8 cellular contexts compared by ENCODE assay signal in genomic region chr18:63994783-63995399, GRCh38. TPM values are rescaled to one million over a fixed set of nuclear protein-coding genes. Genes with fewer than 3 reads are reported as not detected.
DNase-seq lines count a peak whose midpoint lies in the region; ATAC-seq, FAIRE-seq and TF ChIP-seq lines count a peak whose summit lies in the region.

No MANE protein-coding gene starts in this region.

- no peaks in the 10 kb centered on the region for H3K4me1 Mint-ChIP-seq in activated T-cell treated with anti-CD3 and anti-CD28 coated beads, Interleukin-2, amount 50 U/mL, for 72 hours (ENCODE audit: low read depth)

- intact Hi-C loops in ovary (cut with DNase I), result loop anchor here in 2 of 4 donors (10.0 kb wide), 1 partner anchor 480 kb away; no protein-coding TSS in a partner anchor

- TF ChIP-seq EP300 in ovary (IDR thresholded peaks at IDR 0.05), result no peak

- TF ChIP-seq POLR2A in ovary (IDR thresholded peaks at IDR 0.05), result no peak

- peaks cover 4 to 6% of the 10 kb centered on the region in 2 donors for H3K9me3 Mint-ChIP-seq in activated T-cell treated with anti-CD3 and anti-CD28 coated beads, Interleukin-2, amount 50 U/mL, for 72 hours

- H3K27ac Mint-ChIP-seq in activated T-cell treated with anti-CD3 and anti-CD28 coated beads, Interleukin-2, amount 50 U/mL, for 72 hours, result no peak overlapping the region

- peak; percentile 13 for DNase-seq in DMS114 treated with DMSO at 0.1 percent for 48 hours (lab: John Stamatoyannopoulos, UW; ENCODE audit: unreplicated experiment)
- peak; percentile 37 for DNase-seq in NCI-H2196 (lab: John Stamatoyannopoulos, UW; ENCODE audit: unreplicated experiment)
- peak; percentile 23 to 46 for DNase-seq in activated T-cell treated with anti-CD3 and anti-CD28 coated beads, Interleukin-2, amount 50 U/mL, for 72 hours
- peak; percentile 22 to 45 for DNase-seq in frontal cortex (ENCODE audit: low spot score in 2 of 2)
- peak in 3 of 5 donors; percentile 49 to 55 (median 49) for DNase-seq in ovary
- no peak for DNase-seq in NCI-H510A treated with DMSO at 0.1 percent for 48 hours (lab: John Stamatoyannopoulos, UW)

- ATAC-seq in GM21786 (IDR thresholded peaks at IDR 0.05; ENCODE audit: unreplicated experiment) (peak; percentile 53), HG03439 (IDR thresholded peaks at IDR 0.05; ENCODE audit: unreplicated experiment) (no peak)
- peak in 1 of 2 donors; percentile 31 for ATAC-seq in activated T-cell treated with anti-CD3 and anti-CD28 coated beads, Interleukin-2, amount 50 U/mL, for 72 hours (replicated peaks in 1 of 2)

- no peaks in the 10 kb centered on the region for H3K4me1 ChIP-seq in ovary (ENCODE audit: insufficient read depth)

- no peaks in the 10 kb centered on the region for H3K9me3 ChIP-seq in ovary

- H3K27me3 Mint-ChIP-seq in activated T-cell treated with anti-CD3 and anti-CD28 coated beads, Interleukin-2, amount 50 U/mL, for 72 hours (ENCODE audit: low read depth), result no peaks in the 10 kb centered on the region

- H3K36me3 Mint-ChIP-seq in activated T-cell treated with anti-CD3 and anti-CD28 coated beads, Interleukin-2, amount 50 U/mL, for 72 hours (ENCODE audit: insufficient read depth in 2 of 2), result peaks cover 4 to 6% of the 10 kb centered on the region in 2 donors

- H3K4me3 Mint-ChIP-seq in activated T-cell treated with anti-CD3 and anti-CD28 coated beads, Interleukin-2, amount 50 U/mL, for 72 hours, result no peak overlapping the region

- no peak overlapping the region for H3K4me3 ChIP-seq in ovary

- peak; percentile 38 to 72 (median 60) for TF ChIP-seq CTCF in ovary (IDR thresholded peaks at IDR 0.05)

- H3K27me3 ChIP-seq in ovary, result no peaks in the 10 kb centered on the region

- no peaks in the 10 kb centered on the region for H3K36me3 ChIP-seq in ovary

- WGBS in ovary, 3 donors, result 17 to 19% (median 17%) methylated on average over 6 of the region's 6 CpGs

- H3K27ac ChIP-seq in ovary, result no peak overlapping the region

- FAIRE-seq in frontal cortex (lab: Jason Lieb, UNC), result no peak

RNA-seq across cellular contexts. Expression of gene SERPINB8, which starts 25.0 kb away (rescaled TPM):
- 10 to 100 TPM; 18.6 to 28.8 TPM for total RNA-seq in activated T-cell treated with anti-CD3 and anti-CD28 coated beads, Interleukin-2, amount 50 U/mL, for 72 hours
- total RNA-seq in frontal cortex (1.6 TPM), ovary (10 to 100 TPM in 1 of 7 donors, 1 to 10 TPM in 6; 4.9 to 10.7 (median 6.9) TPM)
- polyA plus RNA-seq in ovary, result 10 to 100 TPM in 1 of 2 donors, 1 to 10 TPM in 1; 4.4 to 10.5 TPM

RNA-seq across cellular contexts. Expression of gene HMSD, which starts 45.8 kb away (rescaled TPM):
- total RNA-seq in activated T-cell treated with anti-CD3 and anti-CD28 coated beads, Interleukin-2, amount 50 U/mL, for 72 hours, result 10 to 100 TPM; 65.8 to 68.8 TPM
- total RNA-seq in frontal cortex, result not detected
- 1 to 10 TPM in 1 of 7 donors, not detected in 6; 2.0 TPM for total RNA-seq in ovary
- polyA plus RNA-seq in ovary, result under 1 TPM; 0.02 to 0.08 TPM

Comparison
In these comparisons a context has a peak if more than half of its experiments do, and no peak if none do; other contexts are left out.
1. RNA of gene HMSD, which starts 45.8 kb away (total RNA-seq): 65.8 to 68.8 TPM in activated T-cell treated with anti-CD3 and anti-CD28 coated beads, Interleukin-2, amount 50 U/mL, for 72 hours; not detected in frontal cortex (single experiment) and 2.0 TPM in ovary; every median in the first group is over 10 times any median in the second.